ENCODE assay signal across 10 cellular contexts in the genomic region with DNA sequence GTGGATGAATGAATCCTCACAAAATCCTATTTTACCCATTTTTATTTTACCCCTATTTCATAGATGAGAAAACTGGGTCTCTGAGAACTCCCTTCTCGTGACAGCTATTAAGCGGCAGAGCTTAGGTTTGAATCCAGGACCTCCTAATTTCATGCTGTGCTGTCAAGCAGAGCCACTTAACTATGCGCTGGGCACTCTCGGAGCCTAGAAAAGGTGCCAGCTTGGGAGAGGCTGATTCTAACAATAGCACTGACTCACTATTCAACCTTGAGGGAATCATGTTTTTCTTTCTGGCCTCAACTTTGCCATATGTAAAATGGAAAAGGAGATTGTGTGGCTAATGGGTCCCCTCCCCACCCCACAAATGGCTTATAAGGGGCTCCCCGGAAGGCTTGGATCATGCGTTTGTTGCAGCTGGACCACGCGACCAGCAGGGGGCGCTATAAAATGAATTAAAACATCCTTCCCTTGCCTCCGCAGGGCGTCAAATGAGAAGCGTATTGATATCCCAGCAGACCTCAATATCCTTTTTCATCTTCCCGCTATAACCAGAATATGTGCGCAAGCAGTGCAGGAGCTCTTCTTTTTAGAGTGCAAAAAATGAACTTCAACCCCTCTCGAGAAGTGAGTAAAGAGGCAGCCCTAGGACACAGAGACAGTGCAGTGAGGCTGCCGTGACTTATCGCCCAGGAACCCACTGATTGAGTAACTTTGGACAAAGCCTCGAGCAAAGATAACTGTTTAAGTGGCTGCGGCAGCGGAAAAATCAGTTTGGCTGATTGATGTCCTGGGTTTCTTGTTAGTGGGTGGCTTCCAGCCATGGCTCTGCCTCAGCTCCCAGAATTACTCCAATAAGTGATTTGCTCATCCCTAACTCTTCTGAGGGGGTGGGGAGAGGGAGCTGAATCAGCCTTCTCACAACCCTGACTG. TPM values are rescaled to one million over a fixed set of nuclear protein-coding genes. Genes with fewer than 3 reads are reported as not detected.
DNase-seq lines count a peak whose midpoint lies in the region; ATAC-seq and TF ChIP-seq lines count a peak whose summit lies in the region.
"Had no signal": no experiment of that assay in that cellular context is flagged by ENCODE, and none has a peak within 500 bp of the region (broad histone marks: within the 10 kb centered on the region; RNA-seq: fewer than 3 reads in every experiment).

No MANE protein-coding gene starts in this region.

- H3K36me3 Mint-ChIP-seq in glutamatergic neuron (ENCODE audit: unreplicated experiment), result no peaks in the 10 kb centered on the region

- no peaks in the 10 kb centered on the region for H3K4me1 ChIP-seq in Loucy (ENCODE audit: insufficient read depth, low read length, poor library complexity, severe bottlenecking)

- no peaks in the 10 kb centered on the region for H3K9me2 ChIP-seq in Loucy (replicated peaks; ENCODE audit: low read depth, low read length)

- no peak for ATAC-seq in GM18873 (IDR thresholded peaks at IDR 0.05; ENCODE audit: low FRiP score, unreplicated experiment)
- ATAC-seq in GM19455 (IDR thresholded peaks at IDR 0.05; ENCODE audit: unreplicated experiment), result no peak

- no peak overlapping the region for H3K4me3 Mint-ChIP-seq in glutamatergic neuron (ENCODE audit: unreplicated experiment)
- H3K4me3 Mint-ChIP-seq: central memory CD8-positive, alpha-beta T cell; stimulated activated naive CD8-positive, alpha-beta T cell treated with anti-CD3 and anti-CD28 coated beads, Interleukin-15, Interleukin-2, amounts not matched to agents 100 ng/mL and 50 ng/mL, for 24 hours had no signal

- TF ChIP-seq CTCF in Loucy (conservative IDR thresholded peaks at IDR 0.05; ENCODE audit: low read length), result peak; percentile 96
- peak; percentile 99 for TF ChIP-seq CTCF in glutamatergic neuron (IDR thresholded peaks at IDR 0.05; ENCODE audit: partially characterized antibody, unreplicated experiment)

- no peaks in the 10 kb centered on the region for H4K20me1 ChIP-seq in Loucy (ENCODE audit: insufficient read depth, low read length, poor library complexity, severe bottlenecking)

- H3K4me2 ChIP-seq in Loucy (ENCODE audit: low read depth, low read length, poor library complexity, severe bottlenecking), result no peak overlapping the region

- H3K36me3 ChIP-seq in Loucy (ENCODE audit: insufficient read depth, low read length), result no peaks in the 10 kb centered on the region

- DNase-seq in activated T-cell treated with anti-CD3 and anti-CD28 coated beads for 24 hours (ENCODE audit: low read depth), result peak; percentile 3
- no peak for DNase-seq in activated T-cell treated with anti-CD3 and anti-CD28 coated beads for 4 hours
- DNase-seq in activated CD4-positive, alpha-beta T cell treated with anti-CD3 and anti-CD28 coated beads, Interleukin-2, amount 50 U/mL, for 48 hours, result peak; percentile 17 to 38
- DNase-seq in glutamatergic neuron, result peak; percentile 63
- peak; percentile 2 to 13 (median 11) for DNase-seq in stimulated activated CD4-positive, alpha-beta T cell treated with anti-CD3 and anti-CD28 coated beads, Interleukin-1b, Interleukin-23, amount 100 ng/mL, for 24 hours (ENCODE audit: low read depth in 4 of 4, low spot score in 1 of 4)

- H3K4me1 Mint-ChIP-seq in glutamatergic neuron (ENCODE audit: low read depth, unreplicated experiment), result no peaks in the 10 kb centered on the region
- H3K4me1 Mint-ChIP-seq: central memory CD8-positive, alpha-beta T cell had no signal

- H3K9me3 Mint-ChIP-seq in glutamatergic neuron (ENCODE audit: unreplicated experiment), result peaks cover 6% of the 10 kb centered on the region
- H3K9me3 Mint-ChIP-seq: central memory CD8-positive, alpha-beta T cell; stimulated activated naive CD8-positive, alpha-beta T cell treated with anti-CD3 and anti-CD28 coated beads, Interleukin-15, Interleukin-2, amounts not matched to agents 100 ng/mL and 50 ng/mL, for 24 hours had no signal

- no peaks in the 10 kb centered on the region for H3K9me3 ChIP-seq in Loucy (ENCODE audit: insufficient read depth, low read depth, low read length)

- no peak overlapping the region for H3K27ac Mint-ChIP-seq in glutamatergic neuron (ENCODE audit: unreplicated experiment)
- H3K27ac Mint-ChIP-seq: stimulated activated naive CD8-positive, alpha-beta T cell treated with anti-CD3 and anti-CD28 coated beads, Interleukin-15, Interleukin-2, amounts not matched to agents 100 ng/mL and 50 ng/mL, for 24 hours had no signal

- H3K79me2 ChIP-seq in Loucy (ENCODE audit: insufficient read depth, low read length), result no peaks in the 10 kb centered on the region

- H3K27me3 Mint-ChIP-seq in glutamatergic neuron (ENCODE audit: unreplicated experiment), result no peaks in the 10 kb centered on the region

- no peaks in the 10 kb centered on the region for H3F3A ChIP-seq in Loucy (ENCODE audit: low read depth)

- no peak overlapping the region for H2AFZ ChIP-seq in Loucy (ENCODE audit: low read length)

- no peaks in the 10 kb centered on the region for H3K27me3 ChIP-seq in Loucy (ENCODE audit: insufficient read depth, low read length, poor library complexity, severe bottlenecking)

- no peak overlapping the region for H3K9ac ChIP-seq in Loucy (ENCODE audit: low read depth, low read length, poor library complexity, severe bottlenecking)

- H3K4me3 ChIP-seq in Loucy (ENCODE audit: low read length, poor library complexity, severe bottlenecking), result no peak overlapping the region

RNA-seq across cellular contexts. Expression of gene PDYN, which starts 12.9 kb away (rescaled TPM):
- not detected for total RNA-seq in glutamatergic neuron (ENCODE audit: unreplicated experiment)
